ENCODE assay signal across 8 cellular contexts in genomic region chr22:38317237-38317994, GRCh38. TPM values are rescaled to one million over a fixed set of nuclear protein-coding genes. Genes with fewer than 3 reads are reported as not detected.
DNase-seq lines count a peak whose midpoint lies in the region; ATAC-seq and TF ChIP-seq lines count a peak whose summit lies in the region.

CSNK1E (minus strand) TSS chr22:38317433; CDS start chr22:38314157, 3,276 bp downstream.

- intact Hi-C loops in CD8-positive, alpha-beta T cell (cut with DNase I, micrococcal nuclease): loop anchor here (1.0 to 5.0 kb wide), 7 partner anchors 35 to 1730 kb away; partner anchors contain the start of genes MAFF (in 2 of the 2), TMEM184B (in 2 of the 2), CBX6 (in 1 of the 2) and PICK1 (in 1 of the 2)
- intact Hi-C loops in mucosa of descending colon (cut with DNase I, micrococcal nuclease): no loop called here

- no peaks in the 10 kb centered on the region for H3K9me3 ChIP-seq in CD8-positive, alpha-beta T cell (ENCODE audit: low read length)
- no peaks in the 10 kb centered on the region for H3K9me3 ChIP-seq in HEK293 (ENCODE audit: control insufficient read depth, insufficient read depth, low read depth, low read length)
- no peaks in the 10 kb centered on the region for H3K9me3 ChIP-seq in mucosa of descending colon

- peak; percentile 61 for ATAC-seq in CD8-positive, alpha-beta T cell
- ATAC-seq in mucosa of descending colon (peak; percentile 76), GM21717 (IDR thresholded peaks at IDR 0.05; ENCODE audit: unreplicated experiment) (no peak)

- peaks cover 45% of the 10 kb centered on the region for H3K4me1 Mint-ChIP-seq in CD8-positive, alpha-beta T cell (ENCODE audit: low read depth)
- peaks cover 44% of the 10 kb centered on the region for H3K4me1 Mint-ChIP-seq in activated T-cell treated with anti-CD3 and anti-CD28 coated beads, Interleukin-2, amount 50 U/mL, for 24 hours (ENCODE audit: low read depth)

- H3K27me3 Mint-ChIP-seq in CD8-positive, alpha-beta T cell (ENCODE audit: low read depth): no peaks in the 10 kb centered on the region
- H3K27me3 Mint-ChIP-seq in activated T-cell treated with anti-CD3 and anti-CD28 coated beads, Interleukin-2, amount 50 U/mL, for 24 hours: no peaks in the 10 kb centered on the region

- CTCF ChIA-PET in CD8-positive, alpha-beta T cell (lab: Charles Lee): interaction anchor here (0.7 to 1.0 kb wide), 2 partner anchors 11 to 15 kb away, joined by 3 read pairs; no protein-coding TSS in a partner anchor
- CTCF ChIA-PET in HEK293 (lab: Yijun Ruan, JAX): no interaction called here

- no peak for TF ChIP-seq CTCF in CD8-positive, alpha-beta T cell (IDR thresholded peaks at IDR 0.05)
- TF ChIP-seq CTCF in HEK293 (tag by site-specific recombination; IDR thresholded peaks at IDR 0.05) (no peak; the same call in 1 of the 2 replicates), mucosa of descending colon (IDR thresholded peaks at IDR 0.05) (no peak)

- H3K4me3 ChIP-seq in CD8-positive, alpha-beta T cell (ENCODE audit: low read depth, low read length): peak within 1 kb of the TSS; percentile 60
- H3K4me3 ChIP-seq in HEK293 (ENCODE audit: low read depth, low read length): peak within 1 kb of the TSS; percentile 82
- peak within 1 kb of the TSS; percentile 40 for H3K4me3 ChIP-seq in mucosa of descending colon

- no peaks in the 10 kb centered on the region for H3K9me3 Mint-ChIP-seq in CD8-positive, alpha-beta T cell
- no peaks in the 10 kb centered on the region for H3K9me3 Mint-ChIP-seq in activated T-cell treated with anti-CD3 and anti-CD28 coated beads, Interleukin-2, amount 50 U/mL, for 24 hours

- H3K27me3 ChIP-seq in CD8-positive, alpha-beta T cell (ENCODE audit: insufficient read depth, low read length): no peaks in the 10 kb centered on the region

- H3K4me1 ChIP-seq in CD8-positive, alpha-beta T cell (ENCODE audit: insufficient read depth, low read length): peaks cover 43% of the 10 kb centered on the region
- H3K4me1 ChIP-seq in HEK293 (ENCODE audit: control insufficient read depth, insufficient read depth, low read length): peaks cover 18% of the 10 kb centered on the region
- peaks cover 20% of the 10 kb centered on the region for H3K4me1 ChIP-seq in mucosa of descending colon (ENCODE audit: low read depth)

- H3K27ac ChIP-seq in CD8-positive, alpha-beta T cell (ENCODE audit: low read depth, low read length): peak within 1 kb of the TSS; percentile 80
- H3K27ac ChIP-seq in HEK293 (ENCODE audit: extremely low read depth, low read depth, low read length) (peak within 1 kb of the TSS; percentile 100), epithelial cell of prostate (peak within 1 kb of the TSS; percentile 99)

- peaks cover 2% of the 10 kb centered on the region for H3K36me3 Mint-ChIP-seq in CD8-positive, alpha-beta T cell
- H3K36me3 Mint-ChIP-seq in activated T-cell treated with anti-CD3 and anti-CD28 coated beads, Interleukin-2, amount 50 U/mL, for 24 hours (ENCODE audit: low read depth): peaks cover 35% of the 10 kb centered on the region

- peak within 1 kb of the TSS; percentile 96 for H3K27ac Mint-ChIP-seq in CD8-positive, alpha-beta T cell
- peak within 1 kb of the TSS; percentile 91 for H3K27ac Mint-ChIP-seq in activated T-cell treated with anti-CD3 and anti-CD28 coated beads, Interleukin-2, amount 50 U/mL, for 24 hours

- peak within 1 kb of the TSS; percentile 88 for H3K4me3 Mint-ChIP-seq in CD8-positive, alpha-beta T cell
- H3K4me3 Mint-ChIP-seq in activated T-cell treated with anti-CD3 and anti-CD28 coated beads, Interleukin-2, amount 50 U/mL, for 24 hours: peak within 1 kb of the TSS; percentile 90

- POLR2A ChIA-PET in CD8-positive, alpha-beta T cell (lab: Charles Lee): interaction anchor here (0.9 kb wide), 1 partner anchor 45 kb away, joined by 4 read pairs; no protein-coding TSS in a partner anchor
- POLR2A ChIA-PET in HEK293 (lab: Yijun Ruan, JAX): interaction anchor here (0.8 to 2.1 kb wide), 9 partner anchors 15 to 255 kb away, joined by 3 to 7 read pairs (median 3); partner anchors contain the start of gene MAFF

- no peaks in the 10 kb centered on the region for H3K36me3 ChIP-seq in CD8-positive, alpha-beta T cell (ENCODE audit: insufficient read depth, low read length)
- H3K36me3 ChIP-seq in HEK293 (ENCODE audit: control insufficient read depth in 2 of 2, insufficient read depth in 1 of 2, low read length in 2 of 2) (peaks cover 0 to 31% of the 10 kb centered on the region in 2 experiments; a peak in 1 of 3 replicates), mucosa of descending colon (ENCODE audit: low read depth) (no peaks in the 10 kb centered on the region)

- peak; percentile 39 to 84 (median 72) for DNase-seq in CD8-positive, alpha-beta T cell
- DNase-seq in NOMO-1 treated with dmso at 0.1 percent for 144 hours (lab: John Stamatoyannopoulos, UW; ENCODE audit: unreplicated experiment): peak; percentile 39
- peak; percentile 82 for DNase-seq in activated T-cell treated with anti-CD3 and anti-CD28 coated beads, Interleukin-2, amount 50 U/mL, for 24 hours
- no peak for DNase-seq in epithelial cell of prostate (ENCODE audit: low read depth, low spot score)
- peak; percentile 82 to 88 (median 87) for DNase-seq in mucosa of descending colon
- DNase-seq in stimulated activated CD8-positive, alpha-beta memory T cell treated with anti-CD3 and anti-CD28 coated beads, Interleukin-4, amount 100 ng/mL, for 4 hours (ENCODE audit: low read depth in 2 of 2, low spot score in 1 of 2): peak; percentile 34 to 46

TF ChIP-seq in HEK293, 187 proteins besides CTCF, POLR2A, EP300 and RAD21 (continues in another document):
- TF ChIP-seq ZNF514 (tag by site-specific recombination; IDR thresholded peaks at IDR 0.05) (no peak), EGR2 (tag by site-specific recombination; IDR thresholded peaks at IDR 0.05; ENCODE audit: low read depth) (peak; percentile 27; the same call in 1 of the 2 replicates), ZNF112 (tag by site-specific recombination; IDR thresholded peaks at IDR 0.05) (no peak), ZBTB21 (tag by site-specific recombination; IDR thresholded peaks at IDR 0.05) (peak; percentile 53; the same call in 1 of the 2 replicates), ZNF398 (tag by site-specific recombination; IDR thresholded peaks at IDR 0.05) (peak; percentile 89), BCL11A (tag by site-specific recombination; IDR thresholded peaks at IDR 0.05; ENCODE audit: low read depth) (no peak), GLI2 (tag by site-specific recombination; IDR thresholded peaks at IDR 0.05; ENCODE audit: borderline replicate concordance, low read depth) (no peak), ZBTB48 (tag by site-specific recombination; IDR thresholded peaks at IDR 0.05) (peak; percentile 90), ZNF211 (tag by site-specific recombination; IDR thresholded peaks at IDR 0.05; ENCODE audit: low read depth) (no peak)
- TF ChIP-seq, protein P1, sequence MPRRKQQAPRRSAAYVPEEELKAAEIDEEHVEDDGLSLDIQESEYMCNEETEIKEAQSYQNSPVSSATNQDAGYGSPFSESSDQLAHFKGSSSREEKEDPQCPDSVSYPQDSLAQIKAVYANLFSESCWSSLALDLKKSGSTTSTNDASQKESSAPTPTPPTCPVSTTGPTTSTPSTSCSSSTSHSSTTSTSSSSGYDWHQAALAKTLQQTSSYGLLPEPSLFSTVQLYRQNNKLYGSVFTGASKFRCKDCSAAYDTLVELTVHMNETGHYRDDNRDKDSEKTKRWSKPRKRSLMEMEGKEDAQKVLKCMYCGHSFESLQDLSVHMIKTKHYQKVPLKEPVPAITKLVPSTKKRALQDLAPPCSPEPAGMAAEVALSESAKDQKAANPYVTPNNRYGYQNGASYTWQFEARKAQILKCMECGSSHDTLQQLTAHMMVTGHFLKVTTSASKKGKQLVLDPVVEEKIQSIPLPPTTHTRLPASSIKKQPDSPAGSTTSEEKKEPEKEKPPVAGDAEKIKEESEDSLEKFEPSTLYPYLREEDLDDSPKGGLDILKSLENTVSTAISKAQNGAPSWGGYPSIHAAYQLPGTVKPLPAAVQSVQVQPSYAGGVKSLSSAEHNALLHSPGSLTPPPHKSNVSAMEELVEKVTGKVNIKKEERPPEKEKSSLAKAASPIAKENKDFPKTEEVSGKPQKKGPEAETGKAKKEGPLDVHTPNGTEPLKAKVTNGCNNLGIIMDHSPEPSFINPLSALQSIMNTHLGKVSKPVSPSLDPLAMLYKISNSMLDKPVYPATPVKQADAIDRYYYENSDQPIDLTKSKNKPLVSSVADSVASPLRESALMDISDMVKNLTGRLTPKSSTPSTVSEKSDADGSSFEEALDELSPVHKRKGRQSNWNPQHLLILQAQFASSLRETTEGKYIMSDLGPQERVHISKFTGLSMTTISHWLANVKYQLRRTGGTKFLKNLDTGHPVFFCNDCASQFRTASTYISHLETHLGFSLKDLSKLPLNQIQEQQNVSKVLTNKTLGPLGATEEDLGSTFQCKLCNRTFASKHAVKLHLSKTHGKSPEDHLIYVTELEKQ (tag by site-specific recombination; IDR thresholded peaks at IDR 0.05; ENCODE audit: borderline replicate concordance): no peak
- TF ChIP-seq, protein P2, sequence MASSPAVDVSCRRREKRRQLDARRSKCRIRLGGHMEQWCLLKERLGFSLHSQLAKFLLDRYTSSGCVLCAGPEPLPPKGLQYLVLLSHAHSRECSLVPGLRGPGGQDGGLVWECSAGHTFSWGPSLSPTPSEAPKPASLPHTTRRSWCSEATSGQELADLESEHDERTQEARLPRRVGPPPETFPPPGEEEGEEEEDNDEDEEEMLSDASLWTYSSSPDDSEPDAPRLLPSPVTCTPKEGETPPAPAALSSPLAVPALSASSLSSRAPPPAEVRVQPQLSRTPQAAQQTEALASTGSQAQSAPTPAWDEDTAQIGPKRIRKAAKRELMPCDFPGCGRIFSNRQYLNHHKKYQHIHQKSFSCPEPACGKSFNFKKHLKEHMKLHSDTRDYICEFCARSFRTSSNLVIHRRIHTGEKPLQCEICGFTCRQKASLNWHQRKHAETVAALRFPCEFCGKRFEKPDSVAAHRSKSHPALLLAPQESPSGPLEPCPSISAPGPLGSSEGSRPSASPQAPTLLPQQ (tag by site-specific recombination; IDR thresholded peaks at IDR 0.05): peak; percentile 87

RNA-seq across cellular contexts. Expression of gene CSNK1E, which starts in this region (rescaled TPM):
- total RNA-seq in CD8-positive, alpha-beta T cell: 100 to 1,000 TPM; 172 to 178 TPM
- total RNA-seq in mucosa of descending colon: 100 to 1,000 TPM in 1 of 3 donors, 10 to 100 TPM in 2; 87.8 to 100 (median 89.8) TPM

Comparison
In these comparisons a context has a peak if more than half of its experiments do, and no peak if none do; other contexts are left out.
1. intact Hi-C loops: an anchor here in CD8-positive, alpha-beta T cell (1.0 to 5.0 kb wide); none called in mucosa of descending colon.